In genomic region chr12:123488539-123489230, GRCh38 we compare ENCODE assay signal across 26 cellular contexts. TPM values are rescaled to one million over a fixed set of nuclear protein-coding genes. Genes with fewer than 3 reads are reported as not detected.
A peak's percentile ranks its signal among the peaks of the same experiment; 100 is the strongest.
DNase-seq lines count a peak whose midpoint lies in the region; ATAC-seq, FAIRE-seq and TF ChIP-seq lines count a peak whose summit lies in the region.
"Had no signal": no experiment of that assay in that cellular context is flagged by ENCODE, and none has a peak within 500 bp of the region (broad histone marks: within the 10 kb centered on the region; RNA-seq: fewer than 3 reads in every experiment).

No MANE protein-coding gene starts in this region.

- no peak for TF ChIP-seq POLR2A in body of pancreas (IDR thresholded peaks at IDR 0.05)

- H3K36me3 ChIP-seq in SJCRH30 = no peaks in the 10 kb centered on the region
- H3K36me3 ChIP-seq in right atrium auricular region = peaks cover 19% of the 10 kb centered on the region
- H3K36me3 ChIP-seq in body of pancreas (replicated peaks in 1 of 2; ENCODE audit: insufficient read depth in 1 of 2, low read depth in 2 of 2) = peaks cover 0 to 2% of the 10 kb centered on the region in 2 donors

- FAIRE-seq in GM19239 (lab: Jason Lieb, UNC) = no peak
- FAIRE-seq: keratinocyte had no signal

- no peak for TF ChIP-seq CTCF in right atrium auricular region (IDR thresholded peaks at IDR 0.05)
- TF ChIP-seq CTCF in nephron progenitor cell (IDR thresholded peaks at IDR 0.05) = no peak
- no peak for TF ChIP-seq CTCF in body of pancreas (IDR thresholded peaks at IDR 0.05)

- H3K9me3 ChIP-seq in SJCRH30 (replicated peaks) = no peaks in the 10 kb centered on the region
- H3K9me3 ChIP-seq in right atrium auricular region = no peaks in the 10 kb centered on the region
- H3K9me3 ChIP-seq in body of pancreas = no peaks in the 10 kb centered on the region
- H3K9me3 ChIP-seq: ascending aorta, lower lobe of right lung, neutrophil, upper lobe of left lung had no signal

- DNase-seq in SJCRH30 = peak; percentile 74 to 81
- DNase-seq in right atrium auricular region (ENCODE audit: low spot score) = no peak
- DNase-seq in nephron progenitor cell = peak; percentile 74
- DNase-seq in stimulated activated effector memory CD8-positive, alpha-beta T cell treated with anti-CD3 and anti-CD28 coated beads, Interleukin-12 subunit alpha, Interleukin-12 subunit beta, amount 100 ng/mL, for 72 hours (ENCODE audit: low spot score in 2 of 2) = no peak
- no peak for DNase-seq in GM19239 (ENCODE audit: insufficient read length, low spot score)
- no peak for DNase-seq in nucleus accumbens (lab: John Stamatoyannopoulos, UW)
- no peak for DNase-seq in body of pancreas
- DNase-seq: activated effector memory CD4-positive, alpha-beta T cell treated with Interleukin-2 at 50 U/mL for 16 hours; activated naive CD8-positive, alpha-beta T cell treated with anti-CD3 and anti-CD28 coated beads, Interleukin-2, amount 10 ng/mL, durations not matched to agents 7 days and 5 days; activated T-cell treated with anti-CD3 and anti-CD28 coated beads for 4 hours; C1 segment of cervical spinal cord; central memory CD4-positive, alpha-beta T cell; COR-L47; GDM1; lower lobe of right lung; MV-4-11; NCI-H446; NCI-H82; RPMI8226; stimulated activated CD4-positive, alpha-beta T cell treated with anti-CD3 and anti-CD28 coated beads, Interleukin-2, amount 100 ng/mL, for 24 hours; upper lobe of left lung had no signal

- H3K27me3 ChIP-seq in SJCRH30 = no peaks in the 10 kb centered on the region
- H3K27me3 ChIP-seq in right atrium auricular region = no peaks in the 10 kb centered on the region
- no peaks in the 10 kb centered on the region for H3K27me3 ChIP-seq in body of pancreas
- H3K27me3 ChIP-seq: ascending aorta, neutrophil, upper lobe of left lung had no signal

- H3K27me3 Mint-ChIP-seq in nephron progenitor cell (ENCODE audit: low read depth, poor library complexity) = peaks cover 2% of the 10 kb centered on the region
- H3K27me3 Mint-ChIP-seq: activated naive CD8-positive, alpha-beta T cell treated with anti-CD3 and anti-CD28 coated beads, Interleukin-2, amount 10 ng/mL, durations not matched to agents 7 days and 5 days had no signal

- peak overlapping the region; percentile 46 for H3K4me3 ChIP-seq in SJCRH30
- no peak overlapping the region for H3K4me3 ChIP-seq in right atrium auricular region
- no peak overlapping the region for H3K4me3 ChIP-seq in body of pancreas
- H3K4me3 ChIP-seq: ascending aorta, lower lobe of right lung, SK-N-MC, upper lobe of left lung had no signal

- ATAC-seq in stimulated activated effector memory CD8-positive, alpha-beta T cell treated with anti-CD3 and anti-CD28 coated beads, Interleukin-12 subunit alpha, Interleukin-12 subunit beta, amount 100 ng/mL, for 72 hours = no peak
- no peak for ATAC-seq in body of pancreas
- ATAC-seq: lower lobe of right lung had no signal

- intact Hi-C loops in body of pancreas (cut with DNase I) = no loop called here

- H3K27ac Mint-ChIP-seq in nephron progenitor cell = peak overlapping the region; percentile 97
- peak overlapping the region; percentile 76 for H3K27ac Mint-ChIP-seq in stimulated activated effector memory CD8-positive, alpha-beta T cell treated with anti-CD3 and anti-CD28 coated beads, Interleukin-12 subunit alpha, Interleukin-12 subunit beta, amount 100 ng/mL, for 72 hours
- H3K27ac Mint-ChIP-seq: activated naive CD8-positive, alpha-beta T cell treated with anti-CD3 and anti-CD28 coated beads, Interleukin-2, amount 10 ng/mL, durations not matched to agents 7 days and 5 days; dendritic cell treated with granulocyte-macrophage colony-stimulating factor and Interleukin-4, amounts not matched to agents 40 ng/mL and 50 ng/mL, for 4 days had no signal

- H3K27ac ChIP-seq in SJCRH30 = peak overlapping the region; percentile 70
- peak overlapping the region; percentile 68 to 84 for H3K27ac ChIP-seq in right atrium auricular region
- no peak overlapping the region for H3K27ac ChIP-seq in body of pancreas
- H3K27ac ChIP-seq: lower lobe of right lung, neutrophil, SK-N-MC, upper lobe of left lung had no signal

- 90 to 92% methylated on average over 14 to 20 of the region's 20 CpGs for WGBS in body of pancreas, 2 donors

- H3K4me1 ChIP-seq in SJCRH30 (peaks cover 10% of the 10 kb centered on the region), right atrium auricular region (peaks cover 0 to 20% of the 10 kb centered on the region in 2 donors), body of pancreas (no peaks in the 10 kb centered on the region)
- H3K4me1 ChIP-seq: lower lobe of right lung, upper lobe of left lung had no signal

- peak overlapping the region; percentile 53 for H3K4me3 Mint-ChIP-seq in nephron progenitor cell
- H3K4me3 Mint-ChIP-seq in stimulated activated effector memory CD8-positive, alpha-beta T cell treated with anti-CD3 and anti-CD28 coated beads, Interleukin-12 subunit alpha, Interleukin-12 subunit beta, amount 100 ng/mL, for 72 hours = no peak overlapping the region
- H3K4me3 Mint-ChIP-seq: activated naive CD8-positive, alpha-beta T cell treated with anti-CD3 and anti-CD28 coated beads, Interleukin-2, amount 10 ng/mL, durations not matched to agents 7 days and 5 days; dendritic cell treated with granulocyte-macrophage colony-stimulating factor and Interleukin-4, amounts not matched to agents 40 ng/mL and 50 ng/mL, for 4 days had no signal

- peaks cover 39% of the 10 kb centered on the region for H3K36me3 Mint-ChIP-seq in nephron progenitor cell (ENCODE audit: low read depth)
- H3K36me3 Mint-ChIP-seq in stimulated activated effector memory CD8-positive, alpha-beta T cell treated with anti-CD3 and anti-CD28 coated beads, Interleukin-12 subunit alpha, Interleukin-12 subunit beta, amount 100 ng/mL, for 72 hours = peaks cover 5% of the 10 kb centered on the region

- H3K9me3 Mint-ChIP-seq in nephron progenitor cell = no peaks in the 10 kb centered on the region
- no peaks in the 10 kb centered on the region for H3K9me3 Mint-ChIP-seq in stimulated activated effector memory CD8-positive, alpha-beta T cell treated with anti-CD3 and anti-CD28 coated beads, Interleukin-12 subunit alpha, Interleukin-12 subunit beta, amount 100 ng/mL, for 72 hours
- H3K9me3 Mint-ChIP-seq: activated naive CD8-positive, alpha-beta T cell treated with anti-CD3 and anti-CD28 coated beads, Interleukin-2, amount 10 ng/mL, durations not matched to agents 7 days and 5 days; dendritic cell treated with granulocyte-macrophage colony-stimulating factor and Interleukin-4, amounts not matched to agents 40 ng/mL and 50 ng/mL, for 4 days had no signal

- peaks cover 42% of the 10 kb centered on the region for H3K4me1 Mint-ChIP-seq in nephron progenitor cell
- H3K4me1 Mint-ChIP-seq in stimulated activated effector memory CD8-positive, alpha-beta T cell treated with anti-CD3 and anti-CD28 coated beads, Interleukin-12 subunit alpha, Interleukin-12 subunit beta, amount 100 ng/mL, for 72 hours = peaks cover 14% of the 10 kb centered on the region

RNA-seq across cellular contexts. Expression of gene SNRNP35, which starts 30.7 kb away (rescaled TPM):
- total RNA-seq in SJCRH30 (2014; rRNA removed; shearing (Covaris generic)) = 14.9 and 18.7 TPM in 2 replicates
- 10 to 100 TPM; 17.4 to 18.4 TPM for total RNA-seq in right atrium auricular region
- total RNA-seq in body of pancreas = 10 to 100 TPM; 12.9 to 16.9 TPM

RNA-seq across cellular contexts. Expression of gene RILPL1, which starts 44.8 kb away (rescaled TPM):
- 6.8 and 8.5 TPM in 2 replicates for total RNA-seq in SJCRH30 (2014; rRNA removed; shearing (Covaris generic))
- total RNA-seq in right atrium auricular region (100 to 1,000 TPM in 1 of 2 donors, 10 to 100 TPM in 1; 93.1 to 130 TPM), body of pancreas (1 to 10 TPM; 4.3 to 4.9 TPM)

RNA-seq across cellular contexts. Expression of gene RILPL2, which starts 52.2 kb away (rescaled TPM):
- total RNA-seq in SJCRH30 (2014; rRNA removed; shearing (Covaris generic)) = 1.8 and 2.2 TPM in 2 replicates
- total RNA-seq in right atrium auricular region (1 to 10 TPM; 3.1 to 4.6 TPM), body of pancreas (1 to 10 TPM; 2.6 TPM)

Comparison
In these comparisons a context has a peak if more than half of its experiments do, and no peak if none do; other contexts are left out.
1. DNase-seq: peak in SJCRH30 (2 of 2) and nephron progenitor cell (single experiment); none in right atrium auricular region (single experiment), stimulated activated effector memory CD8-positive, alpha-beta T cell treated with anti-CD3 and anti-CD28 coated beads, Interleukin-12 subunit alpha, Interleukin-12 subunit beta, amount 100 ng/mL, for 72 hours (0 of 2), GM19239 (single experiment), nucleus accumbens (0 of 56) and body of pancreas (0 of 4).
2. H3K27ac ChIP-seq: peak in SJCRH30 (single experiment) and right atrium auricular region (2 of 2); none in body of pancreas (0 of 4).